In genomic region chr13:113656015-113656588, GRCh38 we compare ENCODE assay signal across 22 cellular contexts. TPM values are rescaled to one million over a fixed set of nuclear protein-coding genes. Genes with fewer than 3 reads are reported as not detected.
DNase-seq lines count a peak whose midpoint lies in the region; ATAC-seq and TF ChIP-seq lines count a peak whose summit lies in the region.
"Had no signal": no experiment of that assay in that cellular context is flagged by ENCODE, and none has a peak within 500 bp of the region (broad histone marks: within the 10 kb centered on the region; RNA-seq: fewer than 3 reads in every experiment).

No MANE protein-coding gene starts in this region.

- peaks cover 0 to 1% (median 0%) of the 10 kb centered on the region in 3 donors for H3K27me3 Mint-ChIP-seq in immature natural killer cell (ENCODE audit: low read depth in 3 of 3)

- no peak for DNase-seq in NT2/D1 (ENCODE audit: low read depth, low spot score)
- DNase-seq in left lung = peak; percentile 18 to 69
- DNase-seq in sciatic nerve (ENCODE audit: low spot score) = peak; percentile 42
- no peak for DNase-seq in immature natural killer cell
- DNase-seq: activated CD8-positive, alpha-beta T cell treated with anti-CD3 and anti-CD28 coated beads, Interleukin-2, amount 10 ng/mL, durations not matched to agents 7 days and 5 days; activated T-cell treated with anti-CD3 and anti-CD28 coated beads, Interleukin-2, amount 50 U/mL, for 72 hours; cortex of kidney; DMS53; GF-D8; NCI-H1417 treated with DMSO at 0.1 percent for 48 hours; NCI-H774; stimulated activated naive CD8-positive, alpha-beta T cell treated with anti-CD3 and anti-CD28 coated beads, Interleukin-15, Interleukin-2, amounts not matched to agents 100 U/mL and 50 U/mL, for 24 hours; T-helper 1 cell; trophoblast cell had no signal

- H3K4me2 ChIP-seq in BLaER1 treated with 17β-estradiol and CSF1 and Interleukin-3, amounts not matched to agents 10 nM and 100 nM = peak overlapping the region in 9 of 11 experiments; percentile 68 to 97 (median 89); a peak in 17 of 22 replicates

- peaks cover 12 to 79% (median 70%) of the 10 kb centered on the region in 10 experiments for H3K4me1 ChIP-seq in BLaER1 treated with 17β-estradiol and CSF1 and Interleukin-3, amounts not matched to agents 10 nM and 100 nM
- H3K4me1 ChIP-seq in NT2/D1 (ENCODE audit: insufficient read depth, insufficient read length) (peaks cover 13% of the 10 kb centered on the region), left lung (no peaks in the 10 kb centered on the region)
- H3K4me1 ChIP-seq: pancreas had no signal

- no peak for ATAC-seq in left lung
- peak; percentile 21 for ATAC-seq in sciatic nerve
- ATAC-seq in GM21381 (IDR thresholded peaks at IDR 0.05; ENCODE audit: unreplicated experiment) = no peak
- ATAC-seq in GM21717 (IDR thresholded peaks at IDR 0.05; ENCODE audit: unreplicated experiment) = no peak
- no peak for ATAC-seq in GM18505 (IDR thresholded peaks at IDR 0.05; ENCODE audit: unreplicated experiment)
- ATAC-seq: activated CD8-positive, alpha-beta T cell treated with anti-CD3 and anti-CD28 coated beads, Interleukin-2, amount 10 ng/mL, durations not matched to agents 7 days and 5 days; activated T-cell treated with anti-CD3 and anti-CD28 coated beads, Interleukin-2, amount 50 U/mL, for 72 hours; pancreas; stimulated activated naive CD8-positive, alpha-beta T cell treated with anti-CD3 and anti-CD28 coated beads, Interleukin-15, Interleukin-2, amounts not matched to agents 100 U/mL and 50 U/mL, for 24 hours had no signal

- intact Hi-C loops in left lung (cut with DNase I) (no loop called here), sciatic nerve (cut with DNase I) (no loop called here)

- H3K36me3 Mint-ChIP-seq in immature natural killer cell = peaks cover 0 to under 1% (median 0%) of the 10 kb centered on the region in 3 donors

- TF ChIP-seq POLR2A in GM18505 (IDR thresholded peaks at IDR 0.05; ENCODE audit: borderline replicate concordance, extremely low read depth, insufficient read depth, insufficient read length) = no peak

- peaks cover 18 to 20% of the 10 kb centered on the region in 2 donors for H3K4me1 Mint-ChIP-seq in immature natural killer cell

- H3K36me3 ChIP-seq in BLaER1 treated with 17β-estradiol and CSF1 and Interleukin-3, amounts not matched to agents 10 nM and 100 nM = no peaks in the 10 kb centered on the region
- H3K36me3 ChIP-seq in NT2/D1 (ENCODE audit: insufficient read depth, insufficient read length, low read length) (no peaks in the 10 kb centered on the region), left lung (no peaks in the 10 kb centered on the region)
- H3K36me3 ChIP-seq: pancreas had no signal

- H3K9me3 Mint-ChIP-seq in immature natural killer cell = peaks cover 0 to 7% (median 5%) of the 10 kb centered on the region in 6 donors

- TF ChIP-seq CTCF in left lung (IDR thresholded peaks at IDR 0.05) = no peak

- H3K9ac ChIP-seq in BLaER1 treated with 17β-estradiol and CSF1 and Interleukin-3, amounts not matched to agents 10 nM and 100 nM = peak overlapping the region in 1 of 11 experiments; percentile 29; a peak in 1 of 22 replicates
- peak overlapping the region; percentile 36 for H3K9ac ChIP-seq in NT2/D1 (ENCODE audit: insufficient read length, low read depth)

- H3K27ac ChIP-seq in BLaER1 treated with 17β-estradiol and CSF1 and Interleukin-3, amounts not matched to agents 10 nM and 100 nM = no peak overlapping the region
- H3K27ac ChIP-seq in left lung = no peak overlapping the region
- H3K27ac ChIP-seq: pancreas had no signal

- H3K27me3 ChIP-seq in BLaER1 treated with 17β-estradiol and CSF1 and Interleukin-3, amounts not matched to agents 10 nM and 100 nM = peaks cover 0 to 38% (median 14%) of the 10 kb centered on the region in 11 experiments; a peak in 13 of 22 replicates
- H3K27me3 ChIP-seq in NT2/D1 (ENCODE audit: insufficient read depth, insufficient read length) (no peaks in the 10 kb centered on the region), left lung (no peaks in the 10 kb centered on the region)
- H3K27me3 ChIP-seq: pancreas had no signal

- peaks cover 0 to 10% (median 7%) of the 10 kb centered on the region in 11 experiments; a peak in 16 of 22 replicates for H3K9me3 ChIP-seq in BLaER1 treated with 17β-estradiol and CSF1 and Interleukin-3, amounts not matched to agents 10 nM and 100 nM (replicated peaks in 1 of 11)
- H3K9me3 ChIP-seq in NT2/D1 (ENCODE audit: insufficient read depth, low read length) (peaks cover 4% of the 10 kb centered on the region; the same call in 1 of the 2 replicates), left lung (peaks cover 0 to 8% of the 10 kb centered on the region in 2 donors)
- H3K9me3 ChIP-seq: pancreas had no signal

- peaks cover 0 to 70% (median 20%) of the 10 kb centered on the region in 11 experiments; a peak in 13 of 22 replicates for H4K20me1 ChIP-seq in BLaER1 treated with 17β-estradiol and CSF1 and Interleukin-3, amounts not matched to agents 10 nM and 100 nM

- H3K4me3 ChIP-seq in BLaER1 treated with 17β-estradiol and CSF1 and Interleukin-3, amounts not matched to agents 10 nM and 100 nM = no peak overlapping the region
- no peak overlapping the region for H3K4me3 ChIP-seq in NT2/D1 (ENCODE audit: insufficient read length, low read depth)
- no peak overlapping the region for H3K4me3 ChIP-seq in left lung
- H3K4me3 ChIP-seq: pancreas had no signal

- no peak overlapping the region for H3K4me3 Mint-ChIP-seq in immature natural killer cell
- H3K4me3 Mint-ChIP-seq: activated CD8-positive, alpha-beta T cell treated with anti-CD3 and anti-CD28 coated beads, Interleukin-2, amount 10 ng/mL, durations not matched to agents 7 days and 5 days; activated T-cell treated with anti-CD3 and anti-CD28 coated beads, Interleukin-2, amount 50 U/mL, for 72 hours had no signal

- H3K27ac Mint-ChIP-seq in immature natural killer cell = no peak overlapping the region
- H3K27ac Mint-ChIP-seq: activated CD8-positive, alpha-beta T cell treated with anti-CD3 and anti-CD28 coated beads, Interleukin-2, amount 10 ng/mL, durations not matched to agents 7 days and 5 days; activated T-cell treated with anti-CD3 and anti-CD28 coated beads, Interleukin-2, amount 50 U/mL, for 72 hours had no signal

RNA-seq across cellular contexts. Expression of gene ATP4B, which starts 1.9 kb away (rescaled TPM):
- total RNA-seq in left lung (not detected), sciatic nerve (not detected)
- not detected for polyA plus RNA-seq in immature natural killer cell
- total RNA-seq: activated CD8-positive, alpha-beta T cell treated with anti-CD3 and anti-CD28 coated beads, Interleukin-2, amount 10 ng/mL, durations not matched to agents 7 days and 5 days; activated T-cell treated with anti-CD3 and anti-CD28 coated beads, Interleukin-2, amount 50 U/mL, for 72 hours; lower leg skin; myocyte; pancreas had no signal
- polyA plus RNA-seq: pancreas had no signal

RNA-seq across cellular contexts. Expression of gene GRK1, which starts 10.9 kb away (rescaled TPM):
- total RNA-seq in left lung (under 1 TPM in 1 of 2 donors, not detected in 1; 0.21 TPM), sciatic nerve (0.09 TPM)
- not detected for polyA plus RNA-seq in immature natural killer cell
- total RNA-seq: lower leg skin, myocyte, pancreas had no signal
- polyA plus RNA-seq: adipose tissue had no signal

Comparison
In these comparisons a context has a peak if more than half of its experiments do, and no peak if none do; other contexts are left out.
1. DNase-seq: peak in left lung (2 of 2) and sciatic nerve (single experiment); none in NT2/D1 (single experiment) and immature natural killer cell (0 of 3).